13 cellular contexts compared by ENCODE assay signal in genomic region chr1:20481158-20481617, GRCh38. TPM values are rescaled to one million over a fixed set of nuclear protein-coding genes. Genes with fewer than 3 reads are reported as not detected.
A peak's percentile ranks its signal among the peaks of the same experiment; 100 is the strongest.
DNase-seq lines count a peak whose midpoint lies in the region; ATAC-seq and TF ChIP-seq lines count a peak whose summit lies in the region.
"Had no signal": no experiment of that assay in that cellular context is flagged by ENCODE, and none has a peak within 500 bp of the region (broad histone marks: within the 10 kb centered on the region; RNA-seq: fewer than 3 reads in every experiment).

No MANE protein-coding gene starts in this region.

- no peaks in the 10 kb centered on the region for H3K79me2 ChIP-seq in mesendoderm (ENCODE audit: control insufficient read depth, insufficient read depth, low read length)

- no peak overlapping the region for H4K5ac ChIP-seq in mesendoderm (ENCODE audit: low read length)

- CTCF ChIA-PET in activated CD4-positive, alpha-beta T cell treated with anti-CD3 and anti-CD28 coated beads for 36 hours (lab: Charles Lee) = interaction anchor here (0.7 to 1.6 kb wide), 3 partner anchors 12 to 117 kb away, joined by 3 to 5 read pairs (median 3); no protein-coding TSS in a partner anchor
- CTCF ChIA-PET in activated CD4-positive, alpha-beta T cell treated with anti-CD3 and anti-CD28 coated beads, Interleukin-2, amount 10 ng/mL, durations not matched to agents 7 days and 5 days (lab: Charles Lee) = no interaction called here

- no CpG with 5 or more reads among the region's 3 CpGs for WGBS in mesendoderm (ENCODE audit: extremely low coverage, insufficient coverage, low lambda C conversion rate)

- no peak overlapping the region for H3K27ac Mint-ChIP-seq in activated CD4-positive, alpha-beta T cell treated with anti-CD3 and anti-CD28 coated beads for 36 hours
- no peak overlapping the region for H3K27ac Mint-ChIP-seq in activated CD4-positive, alpha-beta T cell treated with anti-CD3 and anti-CD28 coated beads, Interleukin-2, amount 10 ng/mL, durations not matched to agents 7 days and 5 days
- H3K27ac Mint-ChIP-seq: activated T-helper 17 cell treated with anti-CD3 and anti-CD28 coated beads, Interleukin-2, amount 50 U/mL, for 72 hours had no signal

- H4K8ac ChIP-seq in mesendoderm (ENCODE audit: low read depth, low read length) = no peak overlapping the region

- ATAC-seq in activated CD4-positive, alpha-beta T cell treated with anti-CD3 and anti-CD28 coated beads for 36 hours = peak; percentile 27
- no peak for ATAC-seq in GM21717 (IDR thresholded peaks at IDR 0.05; ENCODE audit: unreplicated experiment)
- ATAC-seq: activated T-helper 17 cell treated with anti-CD3 and anti-CD28 coated beads, Interleukin-2, amount 50 U/mL, for 72 hours had no signal

- H3K9me3 Mint-ChIP-seq in activated CD4-positive, alpha-beta T cell treated with anti-CD3 and anti-CD28 coated beads for 36 hours (ENCODE audit: low read depth) = no peaks in the 10 kb centered on the region
- no peaks in the 10 kb centered on the region for H3K9me3 Mint-ChIP-seq in activated CD4-positive, alpha-beta T cell treated with anti-CD3 and anti-CD28 coated beads, Interleukin-2, amount 10 ng/mL, durations not matched to agents 7 days and 5 days
- H3K9me3 Mint-ChIP-seq: activated T-helper 17 cell treated with anti-CD3 and anti-CD28 coated beads, Interleukin-2, amount 50 U/mL, for 72 hours had no signal

- H2BK5ac ChIP-seq in mesendoderm (ENCODE audit: low read length) = no peak overlapping the region

- no peak overlapping the region for H3K56ac ChIP-seq in mesendoderm (ENCODE audit: low read length)

- no peak overlapping the region for H2BK15ac ChIP-seq in mesendoderm (replicated peaks; ENCODE audit: low read depth)

- no peaks in the 10 kb centered on the region for H3K36me3 ChIP-seq in mesendoderm (ENCODE audit: control insufficient read depth, insufficient read depth, low read length)
- H3K36me3 ChIP-seq: upper lobe of left lung had no signal

- no peak overlapping the region for H3K4me2 ChIP-seq in mesendoderm (ENCODE audit: low read length)

- peaks cover 11% of the 10 kb centered on the region for H3K4me1 Mint-ChIP-seq in activated CD4-positive, alpha-beta T cell treated with anti-CD3 and anti-CD28 coated beads for 36 hours
- peaks cover 11% of the 10 kb centered on the region for H3K4me1 Mint-ChIP-seq in activated CD4-positive, alpha-beta T cell treated with anti-CD3 and anti-CD28 coated beads, Interleukin-2, amount 10 ng/mL, durations not matched to agents 7 days and 5 days

- H3K9ac ChIP-seq in mesendoderm (ENCODE audit: low read length) = no peak overlapping the region

- no peak for DNase-seq in activated CD4-positive, alpha-beta T cell treated with anti-CD3 and anti-CD28 coated beads for 36 hours
- DNase-seq in activated CD4-positive, alpha-beta T cell treated with anti-CD3 and anti-CD28 coated beads, Interleukin-2, amount 10 ng/mL, durations not matched to agents 7 days and 5 days = no peak
- DNase-seq in dorsolateral prefrontal cortex (no peak), mesendoderm (peak; percentile 41), germinal center (ENCODE audit: low spot score) (no peak), LoVo (ENCODE audit: low spot score) (no peak), NCI-H82 (lab: John Stamatoyannopoulos, UW) (no peak)
- DNase-seq: ACHN; activated CD4-positive, alpha-beta T cell treated with anti-CD3 and anti-CD28 coated beads for 48 hours; NCI-H1092 treated with DMSO at 0.1 percent for 48 hours; upper lobe of left lung had no signal

- H3K4me1 ChIP-seq in mesendoderm (ENCODE audit: control insufficient read depth, low read depth, low read length) = peaks cover 6% of the 10 kb centered on the region

- H3K4me3 ChIP-seq in dorsolateral prefrontal cortex (peak overlapping the region in 11 of 59 donors; percentile 6 to 97 (median 30)), mesendoderm (ENCODE audit: low read length) (no peak overlapping the region)
- H3K4me3 ChIP-seq: upper lobe of left lung had no signal

- TF ChIP-seq CTCF in dorsolateral prefrontal cortex (IDR thresholded peaks at IDR 0.05 in 54 of 56, conservative IDR thresholded peaks at IDR 0.05 in 2 of 56; ENCODE audit: low read depth in 1 of 56, partially characterized antibody in 56 of 56) = no peak

- H2AK5ac ChIP-seq in mesendoderm (ENCODE audit: low read length) = no peak overlapping the region

- H3K27me3 ChIP-seq in dorsolateral prefrontal cortex (no peaks in the 10 kb centered on the region), mesendoderm (ENCODE audit: insufficient read depth, low read length, poor library complexity) (no peaks in the 10 kb centered on the region)

- H3K4me3 Mint-ChIP-seq in activated CD4-positive, alpha-beta T cell treated with anti-CD3 and anti-CD28 coated beads for 36 hours = no peak overlapping the region
- H3K4me3 Mint-ChIP-seq in activated CD4-positive, alpha-beta T cell treated with anti-CD3 and anti-CD28 coated beads, Interleukin-2, amount 10 ng/mL, durations not matched to agents 7 days and 5 days = no peak overlapping the region
- H3K4me3 Mint-ChIP-seq: activated T-helper 17 cell treated with anti-CD3 and anti-CD28 coated beads, Interleukin-2, amount 50 U/mL, for 72 hours had no signal

- no peak overlapping the region for H3K18ac ChIP-seq in mesendoderm (ENCODE audit: low read length)

- H2BK120ac ChIP-seq in mesendoderm (ENCODE audit: low read depth, low read length) = no peak overlapping the region

- H3K36me3 Mint-ChIP-seq in activated CD4-positive, alpha-beta T cell treated with anti-CD3 and anti-CD28 coated beads for 36 hours (ENCODE audit: low read depth) = no peaks in the 10 kb centered on the region
- no peaks in the 10 kb centered on the region for H3K36me3 Mint-ChIP-seq in activated CD4-positive, alpha-beta T cell treated with anti-CD3 and anti-CD28 coated beads, Interleukin-2, amount 10 ng/mL, durations not matched to agents 7 days and 5 days (ENCODE audit: low read depth)

- peaks cover 62% of the 10 kb centered on the region for H3K27me3 Mint-ChIP-seq in activated CD4-positive, alpha-beta T cell treated with anti-CD3 and anti-CD28 coated beads for 36 hours
- H3K27me3 Mint-ChIP-seq in activated CD4-positive, alpha-beta T cell treated with anti-CD3 and anti-CD28 coated beads, Interleukin-2, amount 10 ng/mL, durations not matched to agents 7 days and 5 days = peaks cover 76% of the 10 kb centered on the region

- POLR2A ChIA-PET in activated CD4-positive, alpha-beta T cell treated with anti-CD3 and anti-CD28 coated beads for 36 hours (lab: Charles Lee) = no interaction called here
- POLR2A ChIA-PET in activated CD4-positive, alpha-beta T cell treated with anti-CD3 and anti-CD28 coated beads, Interleukin-2, amount 10 ng/mL, durations not matched to agents 7 days and 5 days (lab: Charles Lee) = no interaction called here

- H3K4ac ChIP-seq in mesendoderm (ENCODE audit: low read depth, low read length) = no peak overlapping the region

- no peak overlapping the region for H3K23ac ChIP-seq in mesendoderm (ENCODE audit: low read length)

- H3K79me1 ChIP-seq in mesendoderm (ENCODE audit: low read length) = no peaks in the 10 kb centered on the region

- intact Hi-C loops in activated CD4-positive, alpha-beta T cell treated with anti-CD3 and anti-CD28 coated beads for 36 hours (cut with DNase I, micrococcal nuclease) = loop anchor here in 1 of 2 experiments (10.0 kb wide), 1 partner anchor 1846 kb away; the partner anchor contains the start of gene PAX7
- intact Hi-C loops in dorsolateral prefrontal cortex (cut with DNase I) = loop anchor here in 1 of 2 donors (2.0 kb wide), 1 partner anchor 32 kb away; no protein-coding TSS in a partner anchor

- H3K27ac ChIP-seq in dorsolateral prefrontal cortex = peak overlapping the region in 58 of 59 donors; percentile 35 to 99 (median 96)
- H3K27ac ChIP-seq in mesendoderm (ENCODE audit: low read depth, low read length) = no peak overlapping the region

RNA-seq across cellular contexts. Expression of gene CAMK2N1, which starts 4.8 kb away (rescaled TPM):
- under 1 TPM; 0.48 to 0.49 TPM for total RNA-seq in activated CD4-positive, alpha-beta T cell treated with anti-CD3 and anti-CD28 coated beads for 36 hours
- total RNA-seq in activated CD4-positive, alpha-beta T cell treated with anti-CD3 and anti-CD28 coated beads, Interleukin-2, amount 10 ng/mL, durations not matched to agents 7 days and 5 days = under 1 TPM; 0.37 to 0.45 TPM
- 100 to 1,000 TPM; 248 to 798 (median 441) TPM for total RNA-seq in dorsolateral prefrontal cortex
- 2.4 TPM for polyA plus RNA-seq in mesendoderm (2013, experiment 1 of 2)
- 2.6 TPM for polyA plus RNA-seq in mesendoderm (2013, experiment 2 of 2)

RNA-seq across cellular contexts. Expression of gene MUL1, which starts 26.8 kb away (rescaled TPM):
- total RNA-seq in activated CD4-positive, alpha-beta T cell treated with anti-CD3 and anti-CD28 coated beads for 36 hours = 10 to 100 TPM in 1 of 2 experiments, 1 to 10 TPM in 1; 9.0 to 13.1 TPM
- total RNA-seq in activated CD4-positive, alpha-beta T cell treated with anti-CD3 and anti-CD28 coated beads, Interleukin-2, amount 10 ng/mL, durations not matched to agents 7 days and 5 days = 10 to 100 TPM; 17.4 to 20.1 TPM
- 10 to 100 TPM; 16.4 to 29.4 (median 23.6) TPM for total RNA-seq in dorsolateral prefrontal cortex
- polyA plus RNA-seq in mesendoderm (2013, experiment 1 of 2) = 10.8 TPM
- polyA plus RNA-seq in mesendoderm (2013, experiment 2 of 2) = 10.5 TPM

Comparison
In these comparisons a context has a peak if more than half of its experiments do, and no peak if none do; other contexts are left out.
1. RNA of gene CAMK2N1, which starts 4.8 kb away (total RNA-seq): 248 to 798 TPM in dorsolateral prefrontal cortex; 0.48 to 0.49 TPM in activated CD4-positive, alpha-beta T cell treated with anti-CD3 and anti-CD28 coated beads for 36 hours and 0.37 to 0.45 TPM in activated CD4-positive, alpha-beta T cell treated with anti-CD3 and anti-CD28 coated beads, Interleukin-2, amount 10 ng/mL, durations not matched to agents 7 days and 5 days; every median in the first group is over 100 times any median in the second.